Comparison of ENCODE assay signal across 1 cellular context in genomic region chr4:85054925-85055324, GRCh38.
A peak's percentile ranks its signal among the peaks of the same experiment; 100 is the strongest.
TF ChIP-seq lines count a peak whose summit lies in the region.

No MANE protein-coding gene starts in this region.

TF ChIP-seq in HEK293, 187 proteins besides CTCF, POLR2A, EP300 and RAD21:
- TF ChIP-seq PRDM10 (tag by site-specific recombination; IDR thresholded peaks at IDR 0.05) (peak; percentile 29; the same call in 1 of the 2 replicates), ZNF341 (tag by site-specific recombination; IDR thresholded peaks at IDR 0.05; ENCODE audit: low read depth) (0 out of 2 replicates have a peak, but pooled peaks have one; percentile 18)
TF ChIP-seq in HEK293: peak in this region for 2; not testable (repeated sequence) for 185.
